Comparison of ENCODE assay signal across 9 cellular contexts in genomic region chr3:38151667-38152265, GRCh38. TPM values are rescaled to one million over a fixed set of nuclear protein-coding genes. Genes with fewer than 3 reads are reported as not detected.
DNase-seq lines count a peak whose midpoint lies in the region; ATAC-seq, FAIRE-seq and TF ChIP-seq lines count a peak whose summit lies in the region.
"Had no signal": no experiment of that assay in that cellular context is flagged by ENCODE, and none has a peak within 500 bp of the region (broad histone marks: within the 10 kb centered on the region; RNA-seq: fewer than 3 reads in every experiment).

No MANE protein-coding gene starts in this region.

- H3K79me2 ChIP-seq in K562 (ENCODE audit: control insufficient read depth, insufficient read depth, low read length) = no peaks in the 10 kb centered on the region

- H3K4me1 ChIP-seq in K562 (replicated peaks in 1 of 2; ENCODE audit: control insufficient read depth in 2 of 2, insufficient read depth in 2 of 2, low read length in 2 of 2) = peaks cover 9 to 30% of the 10 kb centered on the region in 2 experiments
- H3K4me1 ChIP-seq in neutrophil (ENCODE audit: control insufficient read depth in 1 of 2, insufficient read depth in 1 of 2, low read depth in 1 of 2, low read length in 1 of 2) = peaks cover 82 to 83% of the 10 kb centered on the region in 2 experiments
- no peaks in the 10 kb centered on the region for H3K4me1 ChIP-seq in right cardiac atrium (ENCODE audit: control insufficient read depth, insufficient read depth, low read length)

- no peak for TF ChIP-seq RAD21 in K562 (CRISPR knock-in tag; conservative IDR thresholded peaks at IDR 0.05 in 1 of 2, IDR thresholded peaks at IDR 0.05 in 1 of 2)

- peak overlapping the region; percentile 18; the same call in 1 of the 2 replicates for H2AFZ ChIP-seq in K562 (ENCODE audit: low read depth, low read length)

- POLR2A ChIA-PET in K562 (lab: Yijun Ruan, JAX) = interaction anchor here (1.0 to 4.3 kb wide), 3 partner anchors 10 to 15 kb away, joined by 3 to 29 read pairs (median 14); partner anchors contain the start of genes ACAA1 and OXSR1

- H3K9me1 ChIP-seq in K562 (ENCODE audit: control insufficient read depth, insufficient read depth, low read length) = no peaks in the 10 kb centered on the region

- no peak for DNase-seq in GM12891 (ENCODE audit: insufficient read length, low spot score)
- DNase-seq in NCI-H226 = peak; percentile 87
- no peak for DNase-seq in K562 (ENCODE audit: extremely low read depth in 1 of 4, low spot score in 3 of 4)
- no peak for DNase-seq in putamen (ENCODE audit: low spot score)
- no peak for DNase-seq in right cardiac atrium
- no peak for DNase-seq in HT-29 (ENCODE audit: low spot score)
- DNase-seq: RPMI8226 had no signal

- no peak overlapping the region for H3K9ac ChIP-seq in K562 (ENCODE audit: insufficient read depth in 1 of 2, low read depth in 2 of 2, low read length in 2 of 2)

- CTCF ChIA-PET in K562 (lab: Yijun Ruan, JAX; ENCODE audit: low intra/inter-chr PET ratio) = interaction anchor here (0.6 kb wide), 1 partner anchor 931 kb away, joined by 4 read pairs; no protein-coding TSS in a partner anchor

- TF ChIP-seq CTCF in K562 (IDR thresholded peaks at IDR 0.05 in 2 of 3, conservative IDR thresholded peaks at IDR 0.05 in 1 of 3; ENCODE audit: insufficient read depth in 2 of 3, low read depth in 1 of 3, low read length in 3 of 3) (no peak), neutrophil (IDR thresholded peaks at IDR 0.05) (no peak)

- WGBS in K562 (ENCODE audit: insufficient coverage, low coverage, missing lambda C conversion rate) = 54% methylated on average over 3 of the region's 3 CpGs
- WGBS in right cardiac atrium = 90% methylated on average over 3 of the region's 3 CpGs

- no peaks in the 10 kb centered on the region for H3K9me3 ChIP-seq in K562 (replicated peaks; ENCODE audit: control insufficient read depth, insufficient read depth, low read depth, low read length)
- H3K9me3 ChIP-seq in neutrophil = no peaks in the 10 kb centered on the region
- no peaks in the 10 kb centered on the region for H3K9me3 ChIP-seq in right cardiac atrium (ENCODE audit: control insufficient read depth, low read length)

- H3K27ac ChIP-seq in K562 (ENCODE audit: extremely low read depth, low read depth, low read length) (no peak overlapping the region), neutrophil (peak overlapping the region; percentile 97), right cardiac atrium (ENCODE audit: low read length) (no peak overlapping the region)

- BruUV-seq in K562 (replicated peaks; lab: Mats Ljungman, UMichigan) = no TSS peak

- H3K4me3 ChIP-seq in K562 (no peak overlapping the region), neutrophil (ENCODE audit: low read depth in 1 of 2, low read length in 1 of 2) (peak overlapping the region; percentile 9 to 39), right cardiac atrium (ENCODE audit: low read length) (no peak overlapping the region)

- intact Hi-C loops in K562 (cut with micrococcal nuclease) (no loop called here), right cardiac atrium (cut with DNase I) (no loop called here)

- TF ChIP-seq POLR2A in GM12891 (IDR thresholded peaks at IDR 0.05; ENCODE audit: low read depth, low read length) (no peak), K562 (conservative IDR thresholded peaks at IDR 0.05) (no peak)

- no peaks in the 10 kb centered on the region for H4K20me1 ChIP-seq in K562 (replicated peaks; ENCODE audit: control insufficient read depth, insufficient read depth, low read length)

- no peak for ATAC-seq in K562
- ATAC-seq in GM19397 (IDR thresholded peaks at IDR 0.05; ENCODE audit: unreplicated experiment) = no peak
- no peak for ATAC-seq in right cardiac atrium

- no peak overlapping the region for H3K4me2 ChIP-seq in K562 (ENCODE audit: insufficient read depth, low read length)

- H3K36me3 ChIP-seq in K562 (ENCODE audit: control insufficient read depth, insufficient read depth, low read length) (no peaks in the 10 kb centered on the region), neutrophil (no peaks in the 10 kb centered on the region)

- no peak for TF ChIP-seq EP300 in K562 (IDR thresholded peaks at IDR 0.05; ENCODE audit: low read length)

- peak; percentile 83 for FAIRE-seq in GM12891 (lab: Jason Lieb, UNC)
- FAIRE-seq in K562 (lab: Jason Lieb, UNC) = no peak

- H3K27me3 ChIP-seq in K562 (ENCODE audit: control insufficient read depth in 2 of 2, insufficient read depth in 2 of 2, low read length in 2 of 2) = no peaks in the 10 kb centered on the region
- H3K27me3 ChIP-seq in neutrophil = no peaks in the 10 kb centered on the region
- H3K27me3 ChIP-seq in right cardiac atrium (ENCODE audit: control insufficient read depth, insufficient read depth) = no peaks in the 10 kb centered on the region

- in situ Hi-C loops in K562 (cut with MboI) = no loop called here

TF ChIP-seq in GM12891, 5 proteins besides CTCF, POLR2A, EP300 and RAD21 (continues in another document):
- TF ChIP-seq POLR2AphosphoS5 (IDR thresholded peaks at IDR 0.05; ENCODE audit: low read depth, low read length) = no peak

RNA-seq across cellular contexts. Expression of gene MYD88, which starts 13.3 kb away (rescaled TPM):
- polyA plus RNA-seq in GM12891 (2012; ENCODE audit: low read depth, missing spikeins) = 43.8 TPM
- total RNA-seq in K562 (2011; cell fraction: chromatin; rRNA removed; ENCODE audit: low replicate concordance) = 14.4 and 29.3 TPM in 2 replicates
- 19.7 and 21.7 TPM in 2 replicates for total RNA-seq in K562 (2011; cell fraction: nucleolus; rRNA removed)
- 17.0 and 17.3 TPM in 2 replicates for total RNA-seq in K562 (2011; cell fraction: nucleoplasm; rRNA removed)
- 13.3 and 25.3 TPM in 2 replicates for total RNA-seq in K562 (2014; rRNA removed)
- total RNA-seq in K562 (2014; rRNA removed; fragmentation: Illumina TruSeq; extraction: Trizol) = 3.2 and 3.3 TPM in 2 replicates
- total RNA-seq in K562 (2015; rRNA removed; fragmentation: Illumina TruSeq; extraction: Trizol) = 4.1 and 5.0 TPM in 2 replicates
- total RNA-seq in K562 (2021) = 33.0 and 33.1 TPM in 2 replicates
- 37.6 and 37.8 TPM in 2 replicates for polyA plus RNA-seq in K562 (2011; rRNA removed)
- 45.5 and 50.8 TPM in 2 replicates for polyA plus RNA-seq in K562 (2011; cell fraction: cytosol; rRNA removed)
- 61.3 and 86.0 TPM in 2 replicates for polyA plus RNA-seq in K562 (2011; cell fraction: nucleus; rRNA removed)
- 32.0 and 43.5 TPM in 2 replicates for polyA plus RNA-seq in K562 (2012)
- polyA plus RNA-seq in K562 (2014; fragmentation: Illumina TruSeq; extraction: Trizol) = 39.2 and 47.3 TPM in 2 replicates
- 10 to 100 TPM; 19.5 to 37.7 TPM for polyA plus RNA-seq in K562 (2014; fragmentation: Nextera tagmentation; extraction: Ambion mirVana)
- polyA plus RNA-seq in K562 (2014; rRNA removed) = 27.6 and 37.7 TPM in 2 replicates
- polyA minus RNA-seq in K562 (2011; rRNA and poly(A)+ RNA removed) = 29.7 and 37.4 TPM in 2 replicates
- polyA minus RNA-seq in K562 (2011; cell fraction: cytosol; rRNA and poly(A)+ RNA removed) = 21.7 and 26.8 TPM in 2 replicates
- 24.2 and 32.2 TPM in 2 replicates for polyA minus RNA-seq in K562 (2011; cell fraction: nucleus; rRNA and poly(A)+ RNA removed)
- total RNA-seq in right cardiac atrium = 10 to 100 TPM; 11.1 to 19.8 (median 13.1) TPM
- 8.4 TPM for polyA plus RNA-seq in right cardiac atrium
- total RNA-seq in HT-29 (2014; rRNA removed; shearing (Covaris generic)) = 5.5 and 11.9 TPM in 2 replicates

RNA-seq across cellular contexts. Expression of gene OXSR1, which starts 13.6 kb away (rescaled TPM):
- polyA plus RNA-seq in GM12891 (2012; ENCODE audit: low read depth, missing spikeins) = 27.1 TPM
- 34.0 and 89.9 TPM in 2 replicates for total RNA-seq in K562 (2011; cell fraction: chromatin; rRNA removed; ENCODE audit: low replicate concordance)
- 19.0 and 27.6 TPM in 2 replicates for total RNA-seq in K562 (2011; cell fraction: nucleolus; rRNA removed)
- 36.4 and 39.6 TPM in 2 replicates for total RNA-seq in K562 (2011; cell fraction: nucleoplasm; rRNA removed)
- total RNA-seq in K562 (2014; rRNA removed) = 32.8 and 35.0 TPM in 2 replicates
- total RNA-seq in K562 (2014; rRNA removed; fragmentation: Illumina TruSeq; extraction: Trizol) = 50.0 and 55.2 TPM in 2 replicates
- total RNA-seq in K562 (2015; rRNA removed; fragmentation: Illumina TruSeq; extraction: Trizol) = 44.7 and 47.6 TPM in 2 replicates
- total RNA-seq in K562 (2021) = 48.6 and 56.4 TPM in 2 replicates
- polyA plus RNA-seq in K562 (2011; rRNA removed) = 63.4 and 87.6 TPM in 2 replicates
- polyA plus RNA-seq in K562 (2011; cell fraction: cytosol; rRNA removed) = 27.9 and 44.8 TPM in 2 replicates
- 49.3 and 61.9 TPM in 2 replicates for polyA plus RNA-seq in K562 (2011; cell fraction: nucleus; rRNA removed)
- 27.8 and 43.2 TPM in 2 replicates for polyA plus RNA-seq in K562 (2012)
- 54.1 and 60.9 TPM in 2 replicates for polyA plus RNA-seq in K562 (2014; fragmentation: Illumina TruSeq; extraction: Trizol)
- 10 to 100 TPM; 15.7 to 19.8 TPM for polyA plus RNA-seq in K562 (2014; fragmentation: Nextera tagmentation; extraction: Ambion mirVana)
- 48.7 and 50.3 TPM in 2 replicates for polyA plus RNA-seq in K562 (2014; rRNA removed)
- polyA minus RNA-seq in K562 (2011; rRNA and poly(A)+ RNA removed) = 80.0 and 84.2 TPM in 2 replicates
- 41.3 and 44.5 TPM in 2 replicates for polyA minus RNA-seq in K562 (2011; cell fraction: cytosol; rRNA and poly(A)+ RNA removed)
- polyA minus RNA-seq in K562 (2011; cell fraction: nucleus; rRNA and poly(A)+ RNA removed) = 28.9 and 51.4 TPM in 2 replicates
- 10 to 100 TPM; 20.2 to 39.1 (median 25.1) TPM for total RNA-seq in right cardiac atrium
- polyA plus RNA-seq in right cardiac atrium = 12.9 TPM
- 11.8 and 12.9 TPM in 2 replicates for total RNA-seq in HT-29 (2014; rRNA removed; shearing (Covaris generic))

RNA-seq across cellular contexts. Expression of gene ACAA1, which starts 14.8 kb away (rescaled TPM):
- 50.4 TPM for polyA plus RNA-seq in GM12891 (2012; ENCODE audit: low read depth, missing spikeins)
- 89.1 and 251 TPM in 2 replicates for total RNA-seq in K562 (2011; cell fraction: chromatin; rRNA removed; ENCODE audit: low replicate concordance)
- 210 and 237 TPM in 2 replicates for total RNA-seq in K562 (2011; cell fraction: nucleolus; rRNA removed)
- total RNA-seq in K562 (2011; cell fraction: nucleoplasm; rRNA removed) = 121 and 146 TPM in 2 replicates
- total RNA-seq in K562 (2014; rRNA removed) (55.0 and 66.3 TPM in 2 replicates), K562 (2014; rRNA removed; fragmentation: Illumina TruSeq; extraction: Trizol) (23.6 and 34.5 TPM in 2 replicates), K562 (2015; rRNA removed; fragmentation: Illumina TruSeq; extraction: Trizol) (53.5 and 62.3 TPM in 2 replicates), K562 (2021) (66.8 and 67.9 TPM in 2 replicates), right cardiac atrium (10 to 100 TPM; 80.8 to 98.8 (median 88.4) TPM)
- polyA plus RNA-seq in K562 (2011; rRNA removed) (60.2 and 92.0 TPM in 2 replicates), K562 (2014; fragmentation: Illumina TruSeq; extraction: Trizol) (54.5 and 57.2 TPM in 2 replicates), K562 (2014; fragmentation: Nextera tagmentation; extraction: Ambion mirVana) (1 to 10 TPM; 4.0 to 7.9 TPM), K562 (2014; rRNA removed) (88.9 and 96.0 TPM in 2 replicates), right cardiac atrium (98.8 TPM)
- 63.6 and 69.7 TPM in 2 replicates for polyA plus RNA-seq in K562 (2011; cell fraction: cytosol; rRNA removed)
- polyA plus RNA-seq in K562 (2011; cell fraction: nucleus; rRNA removed) = 347 and 373 TPM in 2 replicates
- 60.7 and 67.7 TPM in 2 replicates for polyA plus RNA-seq in K562 (2012)
- 66.3 and 72.1 TPM in 2 replicates for polyA minus RNA-seq in K562 (2011; rRNA and poly(A)+ RNA removed)
- 31.5 and 38.0 TPM in 2 replicates for polyA minus RNA-seq in K562 (2011; cell fraction: cytosol; rRNA and poly(A)+ RNA removed)
- 111 and 182 TPM in 2 replicates for polyA minus RNA-seq in K562 (2011; cell fraction: nucleus; rRNA and poly(A)+ RNA removed)
- total RNA-seq in HT-29 (2014; rRNA removed; shearing (Covaris generic)) = 71.9 and 84.7 TPM in 2 replicates

Comparison
In these comparisons a context has a peak if more than half of its experiments do, and no peak if none do; other contexts are left out.
1. H3K4me3 ChIP-seq: peak in neutrophil (2 of 2); none in K562 (single experiment) and right cardiac atrium (single experiment).